ENCODE assay signal across 19 cellular contexts in genomic region chr18:48688961-48689360, GRCh38.
"Had no signal": no experiment of that assay in that cellular context is flagged by ENCODE, and none has a peak within 500 bp of the region (broad histone marks: within the 10 kb centered on the region; RNA-seq: fewer than 3 reads in every experiment).

No MANE protein-coding gene starts in this region.

- H3K36me3 ChIP-seq: breast epithelium, Peyer's patch had no signal

- H3K4me3 ChIP-seq: adrenal gland, breast epithelium, Peyer's patch, SJSA1 had no signal

- H3K9me3 ChIP-seq: adrenal gland, breast epithelium, Peyer's patch, SJSA1 had no signal

- H3K4me3 Mint-ChIP-seq: activated CD8-positive, alpha-beta T cell treated with anti-CD3 and anti-CD28 coated beads for 36 hours; activated naive CD8-positive, alpha-beta T cell treated with anti-CD3 and anti-CD28 coated beads, Interleukin-2, amount 10 ng/mL, durations not matched to agents 7 days and 5 days; T-helper 1 cell treated with Interleukin-12 subunit alpha and Interleukin-12 subunit beta and Interleukin-4 antibody, amounts not matched to agents 30 μg/mL and 1 μg/mL, for 36 hours had no signal

- H3K9me3 Mint-ChIP-seq: activated CD8-positive, alpha-beta T cell treated with anti-CD3 and anti-CD28 coated beads for 36 hours; activated naive CD8-positive, alpha-beta T cell treated with anti-CD3 and anti-CD28 coated beads, Interleukin-2, amount 10 ng/mL, durations not matched to agents 7 days and 5 days; T-helper 1 cell treated with Interleukin-12 subunit alpha and Interleukin-12 subunit beta and Interleukin-4 antibody, amounts not matched to agents 30 μg/mL and 1 μg/mL, for 36 hours had no signal

- H3K9ac ChIP-seq: KMS-11 had no signal

- H3K4me1 ChIP-seq: breast epithelium, Peyer's patch had no signal

- H3K27ac ChIP-seq: breast epithelium, KMS-11, Peyer's patch, SJSA1 had no signal

- H3K36me3 Mint-ChIP-seq: activated naive CD8-positive, alpha-beta T cell treated with anti-CD3 and anti-CD28 coated beads, Interleukin-2, amount 10 ng/mL, durations not matched to agents 7 days and 5 days had no signal

- H3K27me3 Mint-ChIP-seq: activated CD8-positive, alpha-beta T cell treated with anti-CD3 and anti-CD28 coated beads for 36 hours had no signal

- DNase-seq: activated CD4-positive, alpha-beta T cell treated with anti-CD3 and anti-CD28 coated beads for 4 hours; activated CD8-positive, alpha-beta memory T cell treated with anti-CD3 and anti-CD28 coated beads, Interleukin-2, amount 50 U/mL, for 48 hours; activated CD8-positive, alpha-beta T cell treated with anti-CD3 and anti-CD28 coated beads for 36 hours; activated naive CD4-positive, alpha-beta T cell treated with anti-CD3 and anti-CD28 coated beads, Interleukin-2, amount 50 U/mL, for 16 hours; activated naive CD8-positive, alpha-beta T cell treated with anti-CD3 and anti-CD28 coated beads, Interleukin-2, amount 10 ng/mL, durations not matched to agents 7 days and 5 days; activated T-cell treated with anti-CD3 and anti-CD28 coated beads, Interleukin-2, amount 50 U/mL, for 1 hour; adrenal gland; NCI-H1092 treated with DMSO at 0.1 percent for 48 hours; NCI-H1417 treated with DMSO at 0.1 percent for 48 hours; NCI-H1694; NCI-H2029; NCI-H446; NCI-H524; SHP77 had no signal

- H3K27ac Mint-ChIP-seq: activated CD8-positive, alpha-beta T cell treated with anti-CD3 and anti-CD28 coated beads for 36 hours; activated naive CD8-positive, alpha-beta T cell treated with anti-CD3 and anti-CD28 coated beads, Interleukin-2, amount 10 ng/mL, durations not matched to agents 7 days and 5 days; T-helper 1 cell treated with Interleukin-12 subunit alpha and Interleukin-12 subunit beta and Interleukin-4 antibody, amounts not matched to agents 30 μg/mL and 1 μg/mL, for 36 hours had no signal
